ENCODE assay signal across 11 cellular contexts in the genomic region with DNA sequence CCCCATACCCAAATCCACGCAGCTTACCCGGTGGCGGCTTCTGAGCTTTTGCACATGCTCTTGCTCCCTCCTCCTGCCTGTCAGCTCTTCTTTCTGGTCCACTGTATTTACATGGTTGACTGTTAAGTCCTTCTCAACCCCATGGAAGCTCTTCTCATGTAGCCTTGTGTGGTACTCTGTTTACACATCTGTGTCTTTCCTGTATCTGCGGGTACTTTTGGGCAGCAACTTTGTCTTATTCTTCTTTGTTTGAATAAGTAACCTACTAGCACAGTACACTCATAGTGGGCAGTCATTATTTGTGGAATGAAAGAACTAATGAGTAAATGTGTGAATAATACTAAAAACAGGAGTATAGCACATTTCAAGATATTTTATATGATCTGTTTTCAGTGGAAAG.
DNase-seq lines count a peak whose midpoint lies in the region; ATAC-seq lines count a peak whose summit lies in the region.
"Had no signal": no experiment of that assay in that cellular context is flagged by ENCODE, and none has a peak within 500 bp of the region (broad histone marks: within the 10 kb centered on the region; RNA-seq: fewer than 3 reads in every experiment).

No MANE protein-coding gene starts in this region.

- H3K36me3 Mint-ChIP-seq in immature natural killer cell, result peaks cover 9 to 21% (median 13%) of the 10 kb centered on the region in 3 donors

- no peak overlapping the region for H3K4me3 Mint-ChIP-seq in immature natural killer cell
- H3K4me3 Mint-ChIP-seq: HFFc6 had no signal

- ATAC-seq in GM18517 (IDR thresholded peaks at IDR 0.05; ENCODE audit: unreplicated experiment), result peak; percentile 59
- ATAC-seq in GM21381 (IDR thresholded peaks at IDR 0.05; ENCODE audit: unreplicated experiment), result peak; percentile 68
- ATAC-seq in HG03442 (IDR thresholded peaks at IDR 0.05; ENCODE audit: unreplicated experiment), result peak; percentile 60
- ATAC-seq: left ventricle myocardium superior had no signal

- DNase-seq in immature natural killer cell, result no peak
- no peak for DNase-seq in SW 1271 (lab: John Stamatoyannopoulos, UW)
- no peak for DNase-seq in NCI-H345 treated with DMSO at 0.1 percent for 48 hours (lab: John Stamatoyannopoulos, UW; ENCODE audit: unreplicated experiment)
- DNase-seq in NCI-H2107 (lab: John Stamatoyannopoulos, UW), result no peak
- DNase-seq: amniotic stem cell, HFFc6, left ventricle myocardium superior, ovary had no signal

- H3K4me1 Mint-ChIP-seq in immature natural killer cell, result peaks cover 38 to 41% of the 10 kb centered on the region in 2 donors

- H3K27ac Mint-ChIP-seq in immature natural killer cell, result peak overlapping the region; percentile 16 to 79 (median 38)
- H3K27ac Mint-ChIP-seq: HFFc6 had no signal

- peaks cover 1 to 2% (median 1%) of the 10 kb centered on the region in 3 donors for H3K27me3 Mint-ChIP-seq in immature natural killer cell (ENCODE audit: low read depth in 3 of 3)

- peaks cover 0 to under 1% (median 0%) of the 10 kb centered on the region in 6 donors for H3K9me3 Mint-ChIP-seq in immature natural killer cell
- H3K9me3 Mint-ChIP-seq: HFFc6 had no signal
